13 cellular contexts compared by ENCODE assay signal in the genomic region with DNA sequence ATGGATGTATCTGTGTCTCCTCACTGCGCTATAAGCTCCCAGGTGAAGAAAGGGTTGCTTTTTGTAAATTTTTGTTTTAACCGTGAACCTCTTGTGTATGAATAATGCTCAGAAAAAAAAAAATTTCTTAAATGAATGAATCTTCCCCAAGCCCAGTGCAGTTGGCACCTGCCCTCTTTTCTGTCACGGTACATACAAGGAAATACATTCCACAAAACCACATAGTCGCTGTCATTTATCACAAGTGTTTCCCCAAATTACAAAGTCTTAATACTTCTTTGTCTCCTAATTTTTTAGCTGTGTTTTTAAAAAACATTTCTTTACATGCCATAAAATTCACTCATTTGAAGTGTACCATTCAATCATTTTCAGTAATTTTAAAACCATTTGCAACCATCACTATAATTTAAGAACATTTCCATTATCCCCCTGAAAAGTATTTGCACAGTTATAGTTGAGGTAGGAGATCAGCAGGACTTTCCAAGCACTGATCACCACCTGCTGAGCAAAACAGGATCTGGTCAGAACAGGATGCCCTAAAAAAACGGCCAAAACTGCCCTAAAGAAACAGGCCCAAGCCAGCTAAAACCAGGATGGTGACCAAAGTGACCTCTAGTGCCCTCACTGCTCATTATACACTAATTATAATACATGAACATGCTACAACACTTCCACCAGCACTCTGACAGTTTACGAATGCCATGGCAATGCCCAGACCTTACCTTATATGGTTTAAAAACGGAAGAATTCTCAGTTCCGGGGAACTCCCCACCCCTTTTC. TPM values are rescaled to one million over a fixed set of nuclear protein-coding genes. Genes with fewer than 3 reads are reported as not detected.
A peak's percentile ranks its signal among the peaks of the same experiment; 100 is the strongest.
DNase-seq lines count a peak whose midpoint lies in the region; ATAC-seq, FAIRE-seq and TF ChIP-seq lines count a peak whose summit lies in the region.
"Had no signal": no experiment of that assay in that cellular context is flagged by ENCODE, and none has a peak within 500 bp of the region (broad histone marks: within the 10 kb centered on the region; RNA-seq: fewer than 3 reads in every experiment).

No MANE protein-coding gene starts in this region.

- H3K79me2 ChIP-seq in SK-N-SH (ENCODE audit: insufficient read depth) (peaks cover 14% of the 10 kb centered on the region; the same call in 1 of the 2 replicates), K562 (ENCODE audit: control insufficient read depth, insufficient read depth, low read length) (peaks cover 24% of the 10 kb centered on the region)

- no peaks in the 10 kb centered on the region for H3K36me3 Mint-ChIP-seq in osteocyte (ENCODE audit: unreplicated experiment)

- no peak for DNase-seq in SK-N-SH
- peak; percentile 84 for DNase-seq in MV-4-11 (lab: John Stamatoyannopoulos, UW)
- no peak for DNase-seq in K562 (ENCODE audit: extremely low read depth in 1 of 4, low spot score in 3 of 4)
- DNase-seq in osteocyte (ENCODE audit: extremely low spot score, unreplicated experiment): no peak
- no peak for DNase-seq in NCI-H2227 treated with DMSO at 0.1 percent for 48 hours (lab: John Stamatoyannopoulos, UW)
- no peak for DNase-seq in medulla oblongata (ENCODE audit: extremely low spot score)
- no peak for DNase-seq in AG08395 (ENCODE audit: low spot score)
- DNase-seq: 8988T, colonic mucosa, NCI-H2081 treated with DMSO at 0.1 percent for 48 hours, SHP77 had no signal

- H3K9me1 ChIP-seq in K562 (ENCODE audit: control insufficient read depth, insufficient read depth, low read length): no peaks in the 10 kb centered on the region

- no peak for TF ChIP-seq EP300 in SK-N-SH (IDR thresholded peaks at IDR 0.05; ENCODE audit: borderline replicate concordance in 1 of 2, low read depth in 1 of 2, low read length in 1 of 2)
- TF ChIP-seq EP300 in K562 (IDR thresholded peaks at IDR 0.05; ENCODE audit: low read length): no peak

- POLR2A ChIA-PET in SK-N-SH (lab: Yijun Ruan, JAX) (interaction anchor here (2.0 kb wide), 1 partner anchor 25 kb away, joined by 7 read pairs; no protein-coding TSS in a partner anchor), K562 (lab: Yijun Ruan, JAX) (interaction anchor here (1.2 to 1.4 kb wide), 2 partner anchors 17 to 93 kb away, joined by 3 to 5 read pairs; no protein-coding TSS in a partner anchor)

- ATAC-seq in SK-N-SH treated with all-trans-retinoic acid at 6 μM for 48 hours (no peak), K562 (no peak)

- 95% methylated on average over 8 of the region's 8 CpGs for WGBS in SK-N-SH (ENCODE audit: low lambda C conversion rate)
- 93% methylated on average over 6 of the region's 8 CpGs for WGBS in K562 (ENCODE audit: insufficient coverage, low coverage, missing lambda C conversion rate)

- H3K36me3 ChIP-seq in SK-N-SH (replicated peaks in 1 of 2; ENCODE audit: control insufficient read depth in 1 of 2, insufficient read depth in 2 of 2, low read length in 1 of 2) (no peaks in the 10 kb centered on the region), K562 (ENCODE audit: control insufficient read depth, insufficient read depth, low read length) (peaks cover 13% of the 10 kb centered on the region; the same call in 1 of the 3 replicates)
- H3K36me3 ChIP-seq: colonic mucosa had no signal

- CTCF ChIA-PET in SK-N-SH (lab: Yijun Ruan, JAX) (interaction anchor here (0.7 to 2.0 kb wide), 6 partner anchors 20 to 96 kb away, joined by 3 to 6 read pairs (median 4); partner anchors contain the start of gene ERCC5), K562 (lab: Yijun Ruan, JAX; ENCODE audit: low intra/inter-chr PET ratio) (no interaction called here)

- peak overlapping the region; percentile 23 for H3K27ac Mint-ChIP-seq in osteocyte (ENCODE audit: unreplicated experiment)

- BruUV-seq in K562 (replicated peaks; lab: Mats Ljungman, UMichigan): no TSS peak

- H3K4me1 ChIP-seq in SK-N-SH (ENCODE audit: control insufficient read depth in 1 of 2, insufficient read depth in 2 of 2, low read depth in 1 of 2, low read length in 1 of 2) (peaks cover 0 to 11% of the 10 kb centered on the region in 2 experiments; a peak in 2 of 4 replicates), K562 (replicated peaks in 1 of 2; ENCODE audit: control insufficient read depth in 2 of 2, insufficient read depth in 2 of 2, low read length in 2 of 2) (peaks cover 20 to 26% of the 10 kb centered on the region in 2 experiments; a peak in 4 of 5 replicates)
- H3K4me1 ChIP-seq: colonic mucosa had no signal

- H3K9me2 ChIP-seq in SK-N-SH: no peaks in the 10 kb centered on the region

- H3K9me3 ChIP-seq in SK-N-SH (no peaks in the 10 kb centered on the region), K562 (replicated peaks; ENCODE audit: control insufficient read depth, insufficient read depth, low read depth, low read length) (no peaks in the 10 kb centered on the region)
- H3K9me3 ChIP-seq: colonic mucosa had no signal

- intact Hi-C loops in K562 (cut with micrococcal nuclease): loop anchor here (10.0 kb wide), 1 partner anchor 110 kb away; no protein-coding TSS in a partner anchor

- peak overlapping the region; percentile 88 for H3K4me3 Mint-ChIP-seq in osteocyte (ENCODE audit: unreplicated experiment)

- no peaks in the 10 kb centered on the region for H3K27me3 Mint-ChIP-seq in osteocyte (ENCODE audit: unreplicated experiment)

- no peak overlapping the region for H3K4me3 ChIP-seq in SK-N-SH (ENCODE audit: low read depth in 2 of 2, low read length in 1 of 2)
- H3K4me3 ChIP-seq in K562: no peak overlapping the region

- peaks cover 5% of the 10 kb centered on the region for H3F3A ChIP-seq in SK-N-SH (replicated peaks; ENCODE audit: insufficient read depth)

- H4K20me1 ChIP-seq in SK-N-SH (ENCODE audit: insufficient read depth) (no peaks in the 10 kb centered on the region), K562 (replicated peaks; ENCODE audit: control insufficient read depth, insufficient read depth, low read length) (no peaks in the 10 kb centered on the region)

- TF ChIP-seq CTCF in SK-N-SH (IDR thresholded peaks at IDR 0.05) (no peak), K562 (IDR thresholded peaks at IDR 0.05 in 2 of 3, conservative IDR thresholded peaks at IDR 0.05 in 1 of 3; ENCODE audit: insufficient read depth in 2 of 3, low read depth in 1 of 3, low read length in 3 of 3) (no peak), osteocyte (IDR thresholded peaks at IDR 0.05) (no peak)

- H3K4me1 Mint-ChIP-seq in osteocyte (ENCODE audit: unreplicated experiment): peaks cover 36% of the 10 kb centered on the region

- no peak overlapping the region for H3K27ac ChIP-seq in SK-N-SH (ENCODE audit: low read depth in 2 of 2, low read length in 1 of 2)
- no peak overlapping the region for H3K27ac ChIP-seq in K562 (ENCODE audit: extremely low read depth, low read depth, low read length)

- no peak for TF ChIP-seq POLR2A in K562 (conservative IDR thresholded peaks at IDR 0.05)

- FAIRE-seq in K562 (lab: Jason Lieb, UNC): no peak

- no peaks in the 10 kb centered on the region for H3K9me3 Mint-ChIP-seq in osteocyte (ENCODE audit: unreplicated experiment)

- TF ChIP-seq RAD21 in SK-N-SH (IDR thresholded peaks at IDR 0.05; ENCODE audit: low read length) (no peak), K562 (CRISPR knock-in tag; conservative IDR thresholded peaks at IDR 0.05 in 1 of 2, IDR thresholded peaks at IDR 0.05 in 1 of 2) (no peak)

- H2AFZ ChIP-seq in SK-N-SH (ENCODE audit: low read depth): peak overlapping the region; percentile 94; the same call in 1 of the 2 replicates
- peak overlapping the region; percentile 94 for H2AFZ ChIP-seq in K562 (ENCODE audit: low read depth, low read length)

- no peak overlapping the region for H3K9ac ChIP-seq in SK-N-SH
- no peak overlapping the region for H3K9ac ChIP-seq in K562 (ENCODE audit: insufficient read depth in 1 of 2, low read depth in 2 of 2, low read length in 2 of 2)

- no peaks in the 10 kb centered on the region for H3K27me3 ChIP-seq in SK-N-SH (ENCODE audit: insufficient read depth)
- no peaks in the 10 kb centered on the region for H3K27me3 ChIP-seq in K562 (ENCODE audit: control insufficient read depth in 2 of 2, insufficient read depth in 2 of 2, low read length in 2 of 2)
- H3K27me3 ChIP-seq: colonic mucosa had no signal

- in situ Hi-C loops in K562 (cut with MboI): no loop called here

- H3K4me2 ChIP-seq in SK-N-SH: no peak overlapping the region
- H3K4me2 ChIP-seq in K562 (ENCODE audit: insufficient read depth, low read length): no peak overlapping the region

RNA-seq across cellular contexts. Expression of gene TEX30, which starts 1.2 kb away (rescaled TPM):
- polyA plus RNA-seq in SK-N-SH (2012; rRNA removed): 7.2 and 8.6 TPM in 2 replicates
- polyA plus RNA-seq in SK-N-SH (2012; cell fraction: cytosol; rRNA removed): 11.4 and 15.5 TPM in 2 replicates
- 3.5 and 4.7 TPM in 2 replicates for polyA plus RNA-seq in SK-N-SH (2012; cell fraction: nucleus; rRNA removed)
- 4.6 and 15.5 TPM in 2 replicates for total RNA-seq in K562 (2011; cell fraction: chromatin; rRNA removed; ENCODE audit: low replicate concordance)
- 1.8 and 2.8 TPM in 2 replicates for total RNA-seq in K562 (2011; cell fraction: nucleolus; rRNA removed)
- total RNA-seq in K562 (2011; cell fraction: nucleoplasm; rRNA removed): 5.1 and 12.0 TPM in 2 replicates
- 21.7 and 24.1 TPM in 2 replicates for total RNA-seq in K562 (2014; rRNA removed)
- 40.9 and 42.0 TPM in 2 replicates for total RNA-seq in K562 (2014; rRNA removed; fragmentation: Illumina TruSeq; extraction: Trizol)
- 29.6 and 37.0 TPM in 2 replicates for total RNA-seq in K562 (2015; rRNA removed; fragmentation: Illumina TruSeq; extraction: Trizol)
- total RNA-seq in K562 (2021): 25.8 and 26.4 TPM in 2 replicates
- polyA plus RNA-seq in K562 (2011; rRNA removed): 26.7 and 37.3 TPM in 2 replicates
- 6.5 and 14.3 TPM in 2 replicates for polyA plus RNA-seq in K562 (2011; cell fraction: cytosol; rRNA removed)
- polyA plus RNA-seq in K562 (2011; cell fraction: nucleus; rRNA removed): 5.4 and 9.0 TPM in 2 replicates
- 21.3 and 31.0 TPM in 2 replicates for polyA plus RNA-seq in K562 (2012)
- 30.2 TPM in 2 replicates for polyA plus RNA-seq in K562 (2014; fragmentation: Illumina TruSeq; extraction: Trizol)
- polyA plus RNA-seq in K562 (2014; fragmentation: Nextera tagmentation; extraction: Ambion mirVana): 100 to 1,000 TPM; 109 to 143 TPM
- polyA plus RNA-seq in K562 (2014; rRNA removed): 39.5 and 40.6 TPM in 2 replicates
- polyA minus RNA-seq in K562 (2011; rRNA and poly(A)+ RNA removed): 10.3 and 10.5 TPM in 2 replicates
- 2.7 and 7.1 TPM in 2 replicates for polyA minus RNA-seq in K562 (2011; cell fraction: cytosol; rRNA and poly(A)+ RNA removed)
- 3.5 and 6.4 TPM in 2 replicates for polyA minus RNA-seq in K562 (2011; cell fraction: nucleus; rRNA and poly(A)+ RNA removed)
- 8.7 and 9.0 TPM in 2 replicates for total RNA-seq in osteocyte

RNA-seq across cellular contexts. Expression of gene POGLUT2, which starts 24.0 kb away (rescaled TPM):
- polyA plus RNA-seq in SK-N-SH (2012; rRNA removed): 10.2 and 12.4 TPM in 2 replicates
- 14.2 and 14.6 TPM in 2 replicates for polyA plus RNA-seq in SK-N-SH (2012; cell fraction: cytosol; rRNA removed)
- polyA plus RNA-seq in SK-N-SH (2012; cell fraction: nucleus; rRNA removed): 5.2 and 8.2 TPM in 2 replicates
- total RNA-seq in K562 (2011; cell fraction: chromatin; rRNA removed; ENCODE audit: low replicate concordance): 9.5 and 12.8 TPM in 2 replicates
- total RNA-seq in K562 (2011; cell fraction: nucleolus; rRNA removed): 11.4 and 12.0 TPM in 2 replicates
- 9.9 and 13.9 TPM in 2 replicates for total RNA-seq in K562 (2011; cell fraction: nucleoplasm; rRNA removed)
- 10.3 and 11.8 TPM in 2 replicates for total RNA-seq in K562 (2014; rRNA removed)
- 10.8 and 11.6 TPM in 2 replicates for total RNA-seq in K562 (2014; rRNA removed; fragmentation: Illumina TruSeq; extraction: Trizol)
- 11.2 and 11.4 TPM in 2 replicates for total RNA-seq in K562 (2015; rRNA removed; fragmentation: Illumina TruSeq; extraction: Trizol)
- total RNA-seq in K562 (2021): 9.7 and 10.6 TPM in 2 replicates
- polyA plus RNA-seq in K562 (2011; rRNA removed): 9.2 and 11.8 TPM in 2 replicates
- 5.7 and 6.6 TPM in 2 replicates for polyA plus RNA-seq in K562 (2011; cell fraction: cytosol; rRNA removed)
- polyA plus RNA-seq in K562 (2011; cell fraction: nucleus; rRNA removed): 4.2 and 6.4 TPM in 2 replicates
- 9.0 and 10.9 TPM in 2 replicates for polyA plus RNA-seq in K562 (2012)
- 9.4 and 11.4 TPM in 2 replicates for polyA plus RNA-seq in K562 (2014; fragmentation: Illumina TruSeq; extraction: Trizol)
- 1 to 10 TPM; 3.8 to 5.2 TPM for polyA plus RNA-seq in K562 (2014; fragmentation: Nextera tagmentation; extraction: Ambion mirVana)
- 9.3 and 15.3 TPM in 2 replicates for polyA plus RNA-seq in K562 (2014; rRNA removed)
- polyA minus RNA-seq in K562 (2011; rRNA and poly(A)+ RNA removed): 7.8 and 8.8 TPM in 2 replicates
- polyA minus RNA-seq in K562 (2011; cell fraction: cytosol; rRNA and poly(A)+ RNA removed): 4.4 and 4.9 TPM in 2 replicates
- polyA minus RNA-seq in K562 (2011; cell fraction: nucleus; rRNA and poly(A)+ RNA removed): 5.3 and 7.0 TPM in 2 replicates
- total RNA-seq in osteocyte: 32.9 and 33.5 TPM in 2 replicates
- total RNA-seq: mononuclear cell had no signal

RNA-seq across cellular contexts. Expression of gene BIVM, which starts 24.1 kb away (rescaled TPM):
- polyA plus RNA-seq in SK-N-SH (2012; rRNA removed) (8.8 and 12.8 TPM in 2 replicates), K562 (2011; rRNA removed) (16.9 and 23.1 TPM in 2 replicates), K562 (2014; fragmentation: Illumina TruSeq; extraction: Trizol) (12.7 and 14.8 TPM in 2 replicates), K562 (2014; fragmentation: Nextera tagmentation; extraction: Ambion mirVana) (1 to 10 TPM; 3.6 to 4.1 TPM), K562 (2014; rRNA removed) (19.5 and 25.5 TPM in 2 replicates)
- polyA plus RNA-seq in SK-N-SH (2012; cell fraction: cytosol; rRNA removed): 12.7 and 14.6 TPM in 2 replicates
- 19.2 and 30.1 TPM in 2 replicates for polyA plus RNA-seq in SK-N-SH (2012; cell fraction: nucleus; rRNA removed)
- total RNA-seq in K562 (2011; cell fraction: chromatin; rRNA removed; ENCODE audit: low replicate concordance): 25.3 and 78.1 TPM in 2 replicates
- total RNA-seq in K562 (2011; cell fraction: nucleolus; rRNA removed): 11.5 and 14.9 TPM in 2 replicates
- 34.8 and 48.7 TPM in 2 replicates for total RNA-seq in K562 (2011; cell fraction: nucleoplasm; rRNA removed)
- total RNA-seq in K562 (2014; rRNA removed) (11.1 and 18.2 TPM in 2 replicates), K562 (2014; rRNA removed; fragmentation: Illumina TruSeq; extraction: Trizol) (18.3 and 22.5 TPM in 2 replicates), K562 (2015; rRNA removed; fragmentation: Illumina TruSeq; extraction: Trizol) (14.2 and 16.8 TPM in 2 replicates), K562 (2021) (15.9 and 17.1 TPM in 2 replicates), osteocyte (30.3 and 30.7 TPM in 2 replicates)
- polyA plus RNA-seq in K562 (2011; cell fraction: cytosol; rRNA removed): 5.2 and 7.8 TPM in 2 replicates
- polyA plus RNA-seq in K562 (2011; cell fraction: nucleus; rRNA removed): 15.4 and 15.8 TPM in 2 replicates
- 10.5 and 14.3 TPM in 2 replicates for polyA plus RNA-seq in K562 (2012)
- 11.6 and 13.9 TPM in 2 replicates for polyA minus RNA-seq in K562 (2011; rRNA and poly(A)+ RNA removed)
- polyA minus RNA-seq in K562 (2011; cell fraction: cytosol; rRNA and poly(A)+ RNA removed): 3.1 and 6.6 TPM in 2 replicates
- 13.1 and 14.9 TPM in 2 replicates for polyA minus RNA-seq in K562 (2011; cell fraction: nucleus; rRNA and poly(A)+ RNA removed)
